11 cellular contexts compared by ENCODE assay signal in the genomic region with DNA sequence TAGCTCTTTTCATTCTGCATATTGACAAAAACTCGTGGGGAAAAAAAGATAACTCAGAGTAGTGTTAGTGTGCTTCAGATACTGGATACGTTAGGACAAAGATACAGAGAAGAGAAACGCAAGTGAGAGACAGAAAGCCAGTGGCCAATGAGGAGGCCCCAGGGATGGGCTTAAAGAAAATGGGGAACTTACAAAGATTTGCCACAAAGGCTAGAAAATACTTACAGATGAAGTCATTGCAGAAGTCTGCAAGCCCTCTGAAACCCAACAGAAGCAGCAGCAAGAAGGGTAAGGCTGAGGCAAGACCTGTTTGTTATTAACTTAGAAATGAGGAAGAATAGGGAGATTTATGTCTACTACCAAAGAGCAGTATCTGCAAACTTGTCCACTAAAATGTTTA.
DNase-seq lines count a peak whose midpoint lies in the region; ATAC-seq and TF ChIP-seq lines count a peak whose summit lies in the region.
"Had no signal": no experiment of that assay in that cellular context is flagged by ENCODE, and none has a peak within 500 bp of the region (broad histone marks: within the 10 kb centered on the region; RNA-seq: fewer than 3 reads in every experiment).

No MANE protein-coding gene starts in this region.

- H3K4me1 Mint-ChIP-seq in nephron progenitor cell, result peaks cover 85% of the 10 kb centered on the region
- H3K4me1 Mint-ChIP-seq in T-helper 17 cell, result no peaks in the 10 kb centered on the region
- no peaks in the 10 kb centered on the region for H3K4me1 Mint-ChIP-seq in natural killer cell

- peak overlapping the region; percentile 98 for H3K27ac Mint-ChIP-seq in nephron progenitor cell
- no peak overlapping the region for H3K27ac Mint-ChIP-seq in T-helper 17 cell
- H3K27ac Mint-ChIP-seq in natural killer cell, result no peak overlapping the region

- H3K4me3 Mint-ChIP-seq in nephron progenitor cell (peak overlapping the region; percentile 49), T-helper 17 cell (no peak overlapping the region), natural killer cell (no peak overlapping the region)

- peaks cover 21% of the 10 kb centered on the region for H3K36me3 Mint-ChIP-seq in nephron progenitor cell (ENCODE audit: low read depth)
- H3K36me3 Mint-ChIP-seq in T-helper 17 cell (ENCODE audit: low read depth), result no peaks in the 10 kb centered on the region
- no peaks in the 10 kb centered on the region for H3K36me3 Mint-ChIP-seq in natural killer cell

- peak; percentile 77 for ATAC-seq in GM19043 (IDR thresholded peaks at IDR 0.05; ENCODE audit: low read depth, unreplicated experiment)
- peak; percentile 73 for ATAC-seq in HG03066 (IDR thresholded peaks at IDR 0.05; ENCODE audit: low read depth, unreplicated experiment)
- ATAC-seq in T-helper 17 cell, result no peak
- ATAC-seq in natural killer cell, result no peak

- intact Hi-C loops in natural killer cell (cut with micrococcal nuclease), result no loop called here

- DNase-seq in OCI-M1 (lab: John Stamatoyannopoulos, UW), result peak; percentile 65
- no peak for DNase-seq in nephron progenitor cell
- no peak for DNase-seq in T-helper 17 cell
- DNase-seq in NCI-H1048 (lab: John Stamatoyannopoulos, UW), result no peak
- DNase-seq in NCI-H748 (lab: John Stamatoyannopoulos, UW; ENCODE audit: unreplicated experiment), result no peak
- DNase-seq in natural killer cell, result no peak
- DNase-seq: caudate nucleus; occipital lobe; stimulated activated CD8-positive, alpha-beta memory T cell treated with anti-CD3 and anti-CD28 coated beads, Interleukin-4, amount 100 ng/mL, for 48 hours had no signal

- H3K27me3 Mint-ChIP-seq in nephron progenitor cell (ENCODE audit: low read depth, poor library complexity), result no peaks in the 10 kb centered on the region
- H3K27me3 Mint-ChIP-seq in T-helper 17 cell, result peaks cover 43% of the 10 kb centered on the region
- H3K27me3 Mint-ChIP-seq in natural killer cell (ENCODE audit: low read depth in 2 of 2), result peaks cover 0 to 6% of the 10 kb centered on the region in 2 donors

- H3K9me3 ChIP-seq in T-helper 17 cell (ENCODE audit: control insufficient read depth, low read length, poor library complexity, severe bottlenecking), result no peaks in the 10 kb centered on the region

- H3K9me3 Mint-ChIP-seq in nephron progenitor cell (peaks cover 14% of the 10 kb centered on the region), natural killer cell (peaks cover 0 to 3% of the 10 kb centered on the region in 2 donors)

- no peak for TF ChIP-seq CTCF in nephron progenitor cell (IDR thresholded peaks at IDR 0.05)
- no peak for TF ChIP-seq CTCF in natural killer cell (IDR thresholded peaks at IDR 0.05)

Comparison
In these comparisons a context has a peak if more than half of its experiments do, and no peak if none do; other contexts are left out.
1. ATAC-seq: peak in GM19043 (single experiment) and HG03066 (single experiment); none in T-helper 17 cell (single experiment) and natural killer cell (0 of 3).